Comparison of ENCODE assay signal across 9 cellular contexts in the genomic region with DNA sequence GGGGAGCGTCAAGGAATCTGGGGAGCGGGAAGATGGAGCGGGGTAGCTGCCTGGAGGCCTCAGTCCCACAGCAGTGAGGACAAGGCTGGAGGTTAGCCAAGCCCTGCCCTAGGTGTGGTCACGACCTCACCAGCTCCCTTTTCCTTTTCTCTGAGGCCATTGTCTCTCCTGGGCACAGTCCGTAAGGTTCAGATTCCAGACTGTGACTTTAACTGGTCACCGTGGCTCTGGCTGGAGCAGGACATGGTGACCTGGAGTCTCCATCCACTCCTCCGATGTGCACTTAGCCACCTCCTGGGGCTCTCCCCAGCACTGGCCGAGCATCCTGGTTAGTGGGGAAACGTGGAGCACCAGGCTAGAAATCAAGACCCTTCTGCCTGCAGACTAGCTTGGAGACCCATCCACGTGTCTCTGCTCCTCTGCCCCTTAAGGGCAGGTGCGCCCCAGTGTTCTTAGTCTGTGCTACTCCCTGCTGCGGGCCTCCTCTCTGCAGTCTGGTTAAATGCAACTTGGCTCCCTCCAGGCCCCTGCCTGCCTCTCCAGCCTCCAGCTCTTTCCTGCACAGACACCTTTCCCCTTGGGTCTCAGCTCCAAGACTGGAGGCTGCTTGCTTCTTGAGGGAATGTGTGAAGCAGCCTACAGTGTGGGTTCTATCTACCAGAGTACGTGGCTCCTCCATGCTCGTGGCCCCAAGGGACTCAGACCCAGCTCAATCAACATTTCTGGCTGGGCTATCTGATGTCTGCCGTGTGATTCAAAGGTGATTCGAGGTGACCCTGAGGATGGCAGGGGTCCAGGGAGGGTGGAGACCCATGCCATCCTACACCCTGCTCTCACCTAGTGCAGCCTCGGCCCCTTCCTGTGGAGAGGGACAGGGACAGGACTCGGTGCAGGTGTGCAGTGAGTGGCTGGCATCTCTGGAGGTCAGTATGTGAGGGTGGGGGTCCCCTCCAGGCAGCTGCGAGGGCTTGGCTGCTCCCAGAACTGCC. TPM values are rescaled to one million over a fixed set of nuclear protein-coding genes. Genes with fewer than 3 reads are reported as not detected.
DNase-seq lines count a peak whose midpoint lies in the region; ATAC-seq and TF ChIP-seq lines count a peak whose summit lies in the region.
"Had no signal": no experiment of that assay in that cellular context is flagged by ENCODE, and none has a peak within 500 bp of the region (broad histone marks: within the 10 kb centered on the region; RNA-seq: fewer than 3 reads in every experiment).

No MANE protein-coding gene starts in this region.

- H3K27me3 Mint-ChIP-seq in Caco-2 (ENCODE audit: insufficient read depth, unreplicated experiment) (no peaks in the 10 kb centered on the region), neural crest cell (ENCODE audit: low read depth) (peaks cover 40% of the 10 kb centered on the region)

- H3K27me3 ChIP-seq in Caco-2 (replicated peaks; ENCODE audit: control insufficient read depth, insufficient read depth, low read length) = no peaks in the 10 kb centered on the region

- ATAC-seq in HG03039 (IDR thresholded peaks at IDR 0.05; ENCODE audit: unreplicated experiment) (no peak), HG02759 (IDR thresholded peaks at IDR 0.05; ENCODE audit: unreplicated experiment) (no peak)

- TF ChIP-seq CTCF in Caco-2 (IDR thresholded peaks at IDR 0.05; ENCODE audit: insufficient read depth in 1 of 2, low read depth in 1 of 2, low read length in 1 of 2, severe bottlenecking in 1 of 2, unreplicated experiment in 1 of 2) = no peak
- TF ChIP-seq CTCF in LNCaP clone FGC (IDR thresholded peaks at IDR 0.05; ENCODE audit: control insufficient read depth, extremely low read depth, insufficient read depth) = no peak
- no peak for TF ChIP-seq CTCF in choroid plexus epithelial cell (conservative IDR thresholded peaks at IDR 0.05; ENCODE audit: low read depth, low read length)
- TF ChIP-seq CTCF in neural crest cell (conservative IDR thresholded peaks at IDR 0.05) = no peak

- peaks cover 5% of the 10 kb centered on the region for H3K36me3 ChIP-seq in Caco-2 (ENCODE audit: control insufficient read depth, insufficient read depth, low read length)

- H3K4me3 ChIP-seq in Caco-2 (ENCODE audit: low read depth, low read length) (no peak overlapping the region), LNCaP clone FGC (ENCODE audit: low read depth, low read length) (peak overlapping the region; percentile 95), choroid plexus epithelial cell (ENCODE audit: low read depth, low read length) (peak overlapping the region; percentile 87)

- intact Hi-C loops in Caco-2 (cut with micrococcal nuclease; ENCODE audit: unreplicated experiment) = no loop called here

- peaks cover 64% of the 10 kb centered on the region for H3K4me1 ChIP-seq in Caco-2

- H3K27ac Mint-ChIP-seq in Caco-2 (ENCODE audit: unreplicated experiment) (peak overlapping the region; percentile 81), neural crest cell (ENCODE audit: unreplicated experiment) (peak overlapping the region; percentile 92)

- no peaks in the 10 kb centered on the region for H3K9me3 Mint-ChIP-seq in Caco-2 (ENCODE audit: unreplicated experiment)
- H3K9me3 Mint-ChIP-seq in neural crest cell = no peaks in the 10 kb centered on the region

- peaks cover 62% of the 10 kb centered on the region for H3K36me3 Mint-ChIP-seq in Caco-2 (ENCODE audit: insufficient read depth, unreplicated experiment)
- H3K36me3 Mint-ChIP-seq in neural crest cell (ENCODE audit: low read depth) = no peaks in the 10 kb centered on the region

- CTCF ChIA-PET in Caco-2 (lab: Charles Lee) = interaction anchor here (1.0 kb wide), 1 partner anchor 29 kb away, joined by 3 read pairs; a partner anchor contains a TSS

- DNase-seq in Caco-2 (no peak), LNCaP clone FGC (ENCODE audit: low read depth) (no peak), choroid plexus epithelial cell (ENCODE audit: low read depth) (no peak), neural crest cell (ENCODE audit: low read depth, low spot score) (no peak), SIG-M5 treated with dmso at 0.1 percent for 504 hours (lab: John Stamatoyannopoulos, UW; ENCODE audit: unreplicated experiment) (no peak)
- no peak for DNase-seq in activated effector memory CD4-positive, alpha-beta T cell treated with anti-CD3 and anti-CD28 coated beads, Interleukin-2, amount 50 U/mL, for 16 hours

- H3K4me3 Mint-ChIP-seq in Caco-2 (ENCODE audit: unreplicated experiment) (peak overlapping the region; percentile 99), neural crest cell (peak overlapping the region; percentile 95)

- no TSS peak for BruUV-seq in Caco-2 (replicated peaks; lab: Mats Ljungman, UMichigan)

- no peaks in the 10 kb centered on the region for H3K9me3 ChIP-seq in Caco-2

- H3K4me1 Mint-ChIP-seq in Caco-2 (ENCODE audit: low read depth, unreplicated experiment) (peaks cover 39% of the 10 kb centered on the region), neural crest cell (peaks cover 36% of the 10 kb centered on the region)

- POLR2A ChIA-PET in Caco-2 (lab: Charles Lee) = interaction anchor here (0.5 kb wide), 1 partner anchor 443 kb away, joined by 5 read pairs; no protein-coding TSS in a partner anchor

RNA-seq across cellular contexts. Expression of a gene that starts 5.2 kb away (rescaled TPM):
- total RNA-seq in Caco-2 (2022) = 142 and 155 TPM in 2 replicates
- total RNA-seq in neural crest cell = 172 and 173 TPM in 2 replicates

RNA-seq across cellular contexts. Expression of a gene that starts 23.2 kb away (rescaled TPM):
- total RNA-seq in Caco-2 (2022) (not detected in 2 replicates), neural crest cell (not detected in 2 replicates)
- total RNA-seq: dermis microvascular lymphatic vessel endothelial cell had no signal

RNA-seq across cellular contexts. Expression of a gene that starts 28.9 kb away (rescaled TPM):
- total RNA-seq in Caco-2 (2022) = 16.6 and 16.9 TPM in 2 replicates
- 22.7 and 23.5 TPM in 2 replicates for total RNA-seq in neural crest cell

RNA-seq across cellular contexts. Expression of a gene that starts 42.2 kb away (rescaled TPM):
- total RNA-seq in Caco-2 (2022) (not detected in 2 replicates), neural crest cell (not detected in 2 replicates)
- total RNA-seq: dermis microvascular lymphatic vessel endothelial cell had no signal

RNA-seq across cellular contexts. Expression of a gene that starts 51.1 kb away (rescaled TPM):
- total RNA-seq in Caco-2 (2022) = 65.6 and 67.9 TPM in 2 replicates
- 83.6 and 91.6 TPM in 2 replicates for total RNA-seq in neural crest cell
